In the genomic region with DNA sequence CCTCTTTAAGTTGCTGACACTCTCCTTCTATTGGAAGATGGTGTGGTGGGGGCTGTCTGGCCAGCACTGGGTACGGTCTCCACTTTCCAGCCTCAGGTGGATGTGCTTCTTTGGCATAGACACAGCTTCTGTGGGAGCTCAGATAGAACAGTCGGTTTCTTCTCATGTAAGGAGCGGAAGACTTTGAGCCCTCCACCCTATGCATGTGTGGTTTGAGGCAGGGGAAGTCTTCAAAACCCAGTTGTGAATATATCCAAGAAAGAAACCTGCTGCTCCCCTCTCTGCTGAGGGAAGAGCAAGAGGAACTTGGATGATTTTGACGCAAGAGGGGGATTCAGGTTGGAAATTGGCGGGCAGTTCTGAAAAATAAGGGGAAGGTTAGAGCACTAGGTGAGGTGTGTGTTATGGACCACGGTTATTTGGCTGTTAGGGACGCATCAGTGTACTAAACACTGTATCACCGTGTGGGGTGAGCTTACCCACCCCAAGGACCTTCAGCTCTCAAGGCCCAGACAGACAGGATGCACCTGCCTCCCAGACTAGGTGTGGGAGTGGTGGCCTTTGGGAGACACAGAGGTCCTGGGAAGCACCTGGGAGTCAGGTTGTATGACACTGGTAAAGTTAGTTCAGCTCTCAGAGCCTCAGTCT, we compare ENCODE assay signal across 16 cellular contexts. TPM values are rescaled to one million over a fixed set of nuclear protein-coding genes. Genes with fewer than 3 reads are reported as not detected.
DNase-seq lines count a peak whose midpoint lies in the region; ATAC-seq and TF ChIP-seq lines count a peak whose summit lies in the region.
"Had no signal": no experiment of that assay in that cellular context is flagged by ENCODE, and none has a peak within 500 bp of the region (broad histone marks: within the 10 kb centered on the region; RNA-seq: fewer than 3 reads in every experiment).

No MANE protein-coding gene starts in this region.

- H2AK5ac ChIP-seq in IMR-90 (ENCODE audit: low read depth, low read length), result peak overlapping the region; percentile 68

- H2BK15ac ChIP-seq in IMR-90 (ENCODE audit: low read depth, low read length), result no peak overlapping the region; the same call in 2 of the 3 replicates

- H3K27ac Mint-ChIP-seq in stimulated activated effector memory CD8-positive, alpha-beta T cell treated with anti-CD3 and anti-CD28 coated beads, Interleukin-12 subunit alpha, Interleukin-12 subunit beta, amount 100 ng/mL, for 72 hours, result peak overlapping the region; percentile 23
- H3K27ac Mint-ChIP-seq: activated T-helper 2 cell treated with anti-CD3 and anti-CD28 coated beads, Interferon-gamma antibody, Interleukin-2, Interleukin-4, amounts not matched to agents 10 μg/mL and 5 μg/mL and 100 μg/mL, durations not matched to agents 14 hours and 24 hours and 36 hours had no signal

- peaks cover 69% of the 10 kb centered on the region for H3K4me1 Mint-ChIP-seq in activated T-cell treated with anti-CD3 and anti-CD28 coated beads, Interleukin-2, amount 50 U/mL, for 4 hours (ENCODE audit: low read depth)
- peaks cover 70% of the 10 kb centered on the region for H3K4me1 Mint-ChIP-seq in stimulated activated effector memory CD8-positive, alpha-beta T cell treated with anti-CD3 and anti-CD28 coated beads, Interleukin-12 subunit alpha, Interleukin-12 subunit beta, amount 100 ng/mL, for 72 hours

- in situ Hi-C loops in IMR-90 (cut with MboI; ENCODE audit: low sequenced_read_pairs), result no loop called here

- no peak for TF ChIP-seq POLR2A in IMR-90 (IDR thresholded peaks at IDR 0.05; ENCODE audit: low read depth, low read length)
- TF ChIP-seq POLR2A in esophagus muscularis mucosa (IDR thresholded peaks at IDR 0.05; ENCODE audit: low read depth), result no peak

- no peak overlapping the region for H2AFZ ChIP-seq in IMR-90 (replicated peaks; ENCODE audit: low read length, poor library complexity)

- dilution Hi-C loops in IMR-90 (cut with HindIII; ENCODE audit: low sequenced_read_pairs, unreplicated experiment), result no loop called here

- H3K4me3 ChIP-seq in IMR-90 (ENCODE audit: insufficient read depth, low read depth, low read length) (no peak overlapping the region), esophagus muscularis mucosa (no peak overlapping the region), WERI-Rb-1 (ENCODE audit: low read depth, low read length) (no peak overlapping the region)
- H3K4me3 ChIP-seq: heart right ventricle, testis had no signal

- TF ChIP-seq RAD21 in IMR-90 (IDR thresholded peaks at IDR 0.05; ENCODE audit: low read length), result no peak

- TF ChIP-seq CTCF in IMR-90 (conservative IDR thresholded peaks at IDR 0.05; ENCODE audit: low read depth, low read length), result no peak
- no peak for TF ChIP-seq CTCF in esophagus muscularis mucosa (IDR thresholded peaks at IDR 0.05)
- no peak for TF ChIP-seq CTCF in GM10248 (IDR thresholded peaks at IDR 0.05; ENCODE audit: control extremely low read depth, extremely low read depth, low read depth, missing control alignments)
- no peak for TF ChIP-seq CTCF in WERI-Rb-1 (IDR thresholded peaks at IDR 0.05; ENCODE audit: low read depth, low read length)

- no peak overlapping the region for H2AK9ac ChIP-seq in IMR-90 (replicated peaks; ENCODE audit: low read depth, low read length, poor library complexity)

- H3K79me1 ChIP-seq in IMR-90 (ENCODE audit: low read depth in 1 of 2, low read length in 2 of 2), result no peaks in the 10 kb centered on the region

- peaks cover 25% of the 10 kb centered on the region for H3K36me3 Mint-ChIP-seq in activated T-cell treated with anti-CD3 and anti-CD28 coated beads, Interleukin-2, amount 50 U/mL, for 4 hours (ENCODE audit: insufficient read depth)
- H3K36me3 Mint-ChIP-seq in stimulated activated effector memory CD8-positive, alpha-beta T cell treated with anti-CD3 and anti-CD28 coated beads, Interleukin-12 subunit alpha, Interleukin-12 subunit beta, amount 100 ng/mL, for 72 hours, result peaks cover 31% of the 10 kb centered on the region

- peaks cover 10% of the 10 kb centered on the region for H3K9me1 ChIP-seq in IMR-90 (ENCODE audit: insufficient read depth, low read length)

- peaks cover 20% of the 10 kb centered on the region for H3K4me1 ChIP-seq in IMR-90 (ENCODE audit: control insufficient read depth, insufficient read depth, low read length)
- H3K4me1 ChIP-seq in esophagus muscularis mucosa, result peaks cover 13 to 99% (median 97%) of the 10 kb centered on the region in 4 donors

- no peak for DNase-seq in activated T-cell treated with anti-CD3 and anti-CD28 coated beads, Interleukin-2, amount 50 U/mL, for 4 hours
- DNase-seq in activated T-cell treated with anti-CD3 and anti-CD28 coated beads, Interleukin-2, amount 50 U/mL, for 48 hours, result no peak
- no peak for DNase-seq in IMR-90
- DNase-seq in esophagus muscularis mucosa (ENCODE audit: extremely low spot score), result no peak
- DNase-seq in stimulated activated effector memory CD8-positive, alpha-beta T cell treated with anti-CD3 and anti-CD28 coated beads, Interleukin-12 subunit alpha, Interleukin-12 subunit beta, amount 100 ng/mL, for 72 hours (ENCODE audit: low spot score in 2 of 2), result no peak
- DNase-seq in mesenteric fat pad (ENCODE audit: low spot score), result no peak
- DNase-seq in GM10248 (ENCODE audit: extremely low spot score), result no peak
- no peak for DNase-seq in WERI-Rb-1
- DNase-seq: cortex of kidney, DMS153, heart right ventricle, kidney, RPMI8226, testis had no signal

- POLR2A ChIA-PET in IMR-90 (lab: Charles Lee; ENCODE audit: unreplicated experiment) (no interaction called here), GM10248 (lab: Yijun Ruan, JAX) (no interaction called here)

- no peak for TF ChIP-seq EP300 in esophagus muscularis mucosa (IDR thresholded peaks at IDR 0.05)

- H3K4me3 Mint-ChIP-seq in activated T-cell treated with anti-CD3 and anti-CD28 coated beads, Interleukin-2, amount 50 U/mL, for 4 hours, result peak overlapping the region; percentile 57
- H3K4me3 Mint-ChIP-seq in stimulated activated effector memory CD8-positive, alpha-beta T cell treated with anti-CD3 and anti-CD28 coated beads, Interleukin-12 subunit alpha, Interleukin-12 subunit beta, amount 100 ng/mL, for 72 hours, result no peak overlapping the region

- peaks cover 17% of the 10 kb centered on the region for H3K27me3 ChIP-seq in IMR-90 (ENCODE audit: control insufficient read depth, insufficient read depth, low read length)
- no peaks in the 10 kb centered on the region for H3K27me3 ChIP-seq in esophagus muscularis mucosa
- peaks cover 100% of the 10 kb centered on the region for H3K27me3 ChIP-seq in WERI-Rb-1 (ENCODE audit: insufficient read depth, low read depth, severe bottlenecking)
- H3K27me3 ChIP-seq: heart right ventricle, testis had no signal

- no peak overlapping the region for H3K9ac ChIP-seq in IMR-90 (ENCODE audit: low read depth, low read length)

- peak overlapping the region; percentile 45 for H2BK120ac ChIP-seq in IMR-90 (ENCODE audit: low read depth, low read length)

- 100% methylated on average over 1 of the region's 8 CpGs; no CpG with 5 or more reads in 1 of the 2 experiments for WGBS in IMR-90 (ENCODE audit: extremely low coverage in 2 of 2, insufficient read length in 1 of 2), 2 experiments
- WGBS in esophagus muscularis mucosa, result 89% methylated on average over 8 of the region's 8 CpGs

- H3K14ac ChIP-seq in IMR-90 (replicated peaks; ENCODE audit: low read depth, low read length), result no peak overlapping the region; the same call in 1 of the 2 replicates

- intact Hi-C loops in IMR-90 (cut with micrococcal nuclease) (loop anchor here (10.0 kb wide), 1 partner anchor 167 kb away; the partner anchor contains the start of gene HAX1), esophagus muscularis mucosa (cut with DNase I) (no loop called here)

- H2BK20ac ChIP-seq in IMR-90 (ENCODE audit: low read depth, low read length), result peak overlapping the region; percentile 12; the same call in 1 of the 2 replicates

- no TSS peak for BruUV-seq in IMR-90 (replicated peaks; lab: Mats Ljungman, UMichigan)

- H3K9me3 ChIP-seq in IMR-90 (ENCODE audit: control insufficient read depth, insufficient read depth, low read length), result no peaks in the 10 kb centered on the region
- no peaks in the 10 kb centered on the region for H3K9me3 ChIP-seq in esophagus muscularis mucosa
- H3K9me3 ChIP-seq in WERI-Rb-1 (ENCODE audit: severe bottlenecking), result peaks cover 5% of the 10 kb centered on the region
- H3K9me3 ChIP-seq: heart right ventricle, testis had no signal

- no peak overlapping the region for H3K4me2 ChIP-seq in IMR-90 (ENCODE audit: low read depth, low read length)

- H3K23ac ChIP-seq in IMR-90 (ENCODE audit: low read depth, low read length), result no peak overlapping the region

- H3K4ac ChIP-seq in IMR-90 (ENCODE audit: low read depth, low read length), result peak overlapping the region; percentile 54

- peaks cover 21% of the 10 kb centered on the region; the same call in 1 of the 2 replicates for H4K20me1 ChIP-seq in IMR-90 (ENCODE audit: insufficient read depth, low read length)

- H2BK5ac ChIP-seq in IMR-90 (ENCODE audit: low read depth, low read length, poor library complexity, severe bottlenecking), result no peak overlapping the region

- no peak for ATAC-seq in activated T-cell treated with anti-CD3 and anti-CD28 coated beads, Interleukin-2, amount 50 U/mL, for 4 hours
- no peak for ATAC-seq in IMR-90 (ENCODE audit: low read depth)
- ATAC-seq in stimulated activated effector memory CD8-positive, alpha-beta T cell treated with anti-CD3 and anti-CD28 coated beads, Interleukin-12 subunit alpha, Interleukin-12 subunit beta, amount 100 ng/mL, for 72 hours, result no peak
- ATAC-seq: esophagus mucosa had no signal

- no peak overlapping the region for H4K8ac ChIP-seq in IMR-90 (ENCODE audit: low read depth in 2 of 2, low read length in 2 of 2)

- no peak overlapping the region for H3K27ac ChIP-seq in IMR-90 (ENCODE audit: insufficient read depth, low read length)
- peak overlapping the region; percentile 85 to 90 (median 88) for H3K27ac ChIP-seq in esophagus muscularis mucosa (replicated peaks in 1 of 4)
- H3K27ac ChIP-seq in WERI-Rb-1, result no peak overlapping the region

- H4K91ac ChIP-seq in IMR-90 (ENCODE audit: insufficient read depth, low read depth, low read length), result peak overlapping the region; percentile 49; the same call in 1 of the 2 replicates

- no peak overlapping the region for H4K5ac ChIP-seq in IMR-90 (ENCODE audit: low read depth, low read length)

- no peaks in the 10 kb centered on the region for H3K9me3 Mint-ChIP-seq in activated T-cell treated with anti-CD3 and anti-CD28 coated beads, Interleukin-2, amount 50 U/mL, for 4 hours
- no peaks in the 10 kb centered on the region for H3K9me3 Mint-ChIP-seq in stimulated activated effector memory CD8-positive, alpha-beta T cell treated with anti-CD3 and anti-CD28 coated beads, Interleukin-12 subunit alpha, Interleukin-12 subunit beta, amount 100 ng/mL, for 72 hours
- H3K9me3 Mint-ChIP-seq: activated T-helper 2 cell treated with anti-CD3 and anti-CD28 coated beads, Interferon-gamma antibody, Interleukin-2, Interleukin-4, amounts not matched to agents 10 μg/mL and 5 μg/mL and 100 μg/mL, durations not matched to agents 14 hours and 24 hours and 36 hours had no signal

- H3K36me3 ChIP-seq in IMR-90 (ENCODE audit: control insufficient read depth, insufficient read depth, low read length) (peaks cover 25% of the 10 kb centered on the region), esophagus muscularis mucosa (peaks cover 1 to 51% (median 28%) of the 10 kb centered on the region in 4 donors), WERI-Rb-1 (no peaks in the 10 kb centered on the region)

- no peaks in the 10 kb centered on the region for H3K27me3 Mint-ChIP-seq in activated T-cell treated with anti-CD3 and anti-CD28 coated beads, Interleukin-2, amount 50 U/mL, for 4 hours (ENCODE audit: low read depth)

- H3K56ac ChIP-seq in IMR-90 (ENCODE audit: extremely low read depth, insufficient read depth, low read length), result no peak overlapping the region

- CTCF ChIA-PET in IMR-90 (lab: Yijun Ruan, JAX), result interaction anchor here (0.5 kb wide), 1 partner anchor 69 kb away, joined by 3 read pairs; no protein-coding TSS in a partner anchor
- CTCF ChIA-PET in GM10248 (lab: Yijun Ruan, JAX), result interaction anchor here (0.6 to 2.4 kb wide), 11 partner anchors 12 to 113 kb away, joined by 3 to 6 read pairs (median 4); no protein-coding TSS in a partner anchor

- H3K18ac ChIP-seq in IMR-90 (ENCODE audit: low read depth, low read length), result no peak overlapping the region

RNA-seq across cellular contexts. Expression of gene IL6R, which starts 36.2 kb away (rescaled TPM):
- 10 to 100 TPM; 20.7 to 28.7 (median 24.1) TPM for total RNA-seq in activated T-cell treated with anti-CD3 and anti-CD28 coated beads, Interleukin-2, amount 50 U/mL, for 4 hours
- total RNA-seq in IMR-90 (2012; rRNA removed) (6.1 and 9.5 TPM in 2 replicates), esophagus muscularis mucosa (10 to 100 TPM; 44.4 to 61.1 (median 54.9) TPM), mesenteric fat pad (35.6 TPM)
- 4.7 and 5.3 TPM in 2 replicates for polyA plus RNA-seq in IMR-90 (2012; rRNA removed)
- polyA plus RNA-seq in IMR-90 (2012; cell fraction: cytosol; rRNA removed), result 5.7 and 6.2 TPM in 2 replicates
- polyA plus RNA-seq in IMR-90 (2012; cell fraction: nucleus; rRNA removed; ENCODE audit: low replicate concordance), result 4.5 and 5.6 TPM in 2 replicates

Comparison
In these comparisons a context has a peak if more than half of its experiments do, and no peak if none do; other contexts are left out.
1. H3K27ac ChIP-seq: peak in esophagus muscularis mucosa (4 of 4); none in IMR-90 (single experiment) and WERI-Rb-1 (single experiment).